8 cellular contexts compared by ENCODE assay signal in genomic region chr4:124018383-124019317, GRCh38.
DNase-seq lines count a peak whose midpoint lies in the region; ATAC-seq, FAIRE-seq and TF ChIP-seq lines count a peak whose summit lies in the region.

No MANE protein-coding gene starts in this region.

- H3K4me1 ChIP-seq in small intestine (ENCODE audit: control insufficient read depth in 2 of 2, insufficient read depth in 1 of 2, low read depth in 1 of 2, low read length in 1 of 2) = no peaks in the 10 kb centered on the region

- no peaks in the 10 kb centered on the region for H3K79me2 ChIP-seq in SU-DHL-6 (ENCODE audit: insufficient read depth, low read length)

- peak overlapping the region; percentile 27 for H3K4me2 ChIP-seq in SU-DHL-6 (ENCODE audit: low read depth, low read length, poor library complexity, severe bottlenecking)

- H3K4me3 ChIP-seq in SU-DHL-6 (ENCODE audit: insufficient read depth, low read length, poor library complexity, severe bottlenecking) = no peak overlapping the region
- H3K4me3 ChIP-seq in small intestine (ENCODE audit: low read depth in 1 of 2, low read length in 2 of 2) = no peak overlapping the region

- H3K9me2 ChIP-seq in SU-DHL-6 (replicated peaks; ENCODE audit: insufficient read depth, low read length) = no peaks in the 10 kb centered on the region

- H3K36me3 ChIP-seq in SU-DHL-6 (ENCODE audit: low read length) (no peaks in the 10 kb centered on the region), small intestine (ENCODE audit: control insufficient read depth in 2 of 2, insufficient read depth in 2 of 2, low read length in 2 of 2) (no peaks in the 10 kb centered on the region)

- 37 to 44% (median 41%) methylated on average over 7 of the region's 7 CpGs for WGBS in small intestine, 3 donors

- DNase-seq in DMS53 (lab: John Stamatoyannopoulos, UW) = peak; percentile 55
- DNase-seq in left ventricle myocardium superior = peak; percentile 50
- DNase-seq in small intestine = peak; percentile 4
- no peak for DNase-seq in LoVo (ENCODE audit: low spot score)
- DNase-seq in GDM1 (lab: John Stamatoyannopoulos, UW) = no peak

- no peak for TF ChIP-seq CTCF in SU-DHL-6 (IDR thresholded peaks at IDR 0.05; ENCODE audit: insufficient read depth, low read length, poor library complexity, severe bottlenecking)

- no peak overlapping the region for H3K9ac ChIP-seq in SU-DHL-6 (ENCODE audit: low read length)

- H3K9me3 ChIP-seq in SU-DHL-6 (ENCODE audit: insufficient read depth, low read length) = no peaks in the 10 kb centered on the region
- H3K9me3 ChIP-seq in small intestine (ENCODE audit: control insufficient read depth, low read depth) = no peaks in the 10 kb centered on the region

- no peak for FAIRE-seq in small intestine (lab: Jason Lieb, UNC)

- ATAC-seq in GM19324 (IDR thresholded peaks at IDR 0.05; ENCODE audit: low FRiP score, unreplicated experiment) (peak; percentile 99), HG03159 (IDR thresholded peaks at IDR 0.05; ENCODE audit: unreplicated experiment) (peak; percentile 100), left ventricle myocardium superior (peak; percentile 93)

- no peaks in the 10 kb centered on the region for H3F3A ChIP-seq in SU-DHL-6 (ENCODE audit: insufficient read depth)

- no peaks in the 10 kb centered on the region for H4K20me1 ChIP-seq in SU-DHL-6 (ENCODE audit: low read depth, low read length)

- peak overlapping the region; percentile 48 for H2AFZ ChIP-seq in SU-DHL-6 (ENCODE audit: low read depth, low read length, severe bottlenecking)

- intact Hi-C loops in left ventricle myocardium superior (cut with micrococcal nuclease) = no loop called here

- H3K27me3 ChIP-seq in SU-DHL-6 (ENCODE audit: low read length) (no peaks in the 10 kb centered on the region), small intestine (ENCODE audit: control insufficient read depth in 2 of 2, insufficient read depth in 2 of 2, low read length in 2 of 2) (no peaks in the 10 kb centered on the region)

- H3K27ac ChIP-seq in SU-DHL-6 (ENCODE audit: low read depth, low read length) = no peak overlapping the region; the same call in 1 of the 2 replicates
- H3K27ac ChIP-seq in small intestine (ENCODE audit: low read depth in 1 of 2, low read length in 1 of 2) = peak overlapping the region in 1 of 2 donors; percentile 71

Comparison
In these comparisons a context has a peak if more than half of its experiments do, and no peak if none do; other contexts are left out.
1. DNase-seq: peak in DMS53 (single experiment), left ventricle myocardium superior (single experiment) and small intestine (single experiment); none in LoVo (single experiment) and GDM1 (single experiment).
2. Peak in every context shown above with its lines, with median percentiles within 50 percentile points of each other: ATAC-seq.